ENCODE assay signal across 17 cellular contexts in genomic region chr2:17800693-17801458, GRCh38. TPM values are rescaled to one million over a fixed set of nuclear protein-coding genes. Genes with fewer than 3 reads are reported as not detected.
DNase-seq lines count a peak whose midpoint lies in the region; ATAC-seq, FAIRE-seq and TF ChIP-seq lines count a peak whose summit lies in the region.
"Had no signal": no experiment of that assay in that cellular context is flagged by ENCODE, and none has a peak within 500 bp of the region (broad histone marks: within the 10 kb centered on the region; RNA-seq: fewer than 3 reads in every experiment).

No MANE protein-coding gene starts in this region.

- no peaks in the 10 kb centered on the region for H3F3A ChIP-seq in MM.1S (ENCODE audit: insufficient read depth, low read length)

- no peak overlapping the region for H3K4me3 Mint-ChIP-seq in nephron progenitor cell
- H3K4me3 Mint-ChIP-seq: activated CD4-positive, alpha-beta memory T cell treated with anti-CD3 and anti-CD28 coated beads for 36 hours; activated T-helper 17 cell treated with anti-CD3 and anti-CD28 coated beads, Interleukin-2, amount 50 U/mL, for 72 hours had no signal

- peaks cover 70% of the 10 kb centered on the region for H3K4me1 Mint-ChIP-seq in nephron progenitor cell
- H3K4me1 Mint-ChIP-seq: activated T-helper 17 cell treated with anti-CD3 and anti-CD28 coated beads, Interleukin-2, amount 50 U/mL, for 72 hours had no signal

- no peak overlapping the region for H3K27ac ChIP-seq in GM12878 (ENCODE audit: control insufficient read depth, insufficient read depth)
- H3K27ac ChIP-seq in MM.1S (ENCODE audit: low read length), result no peak overlapping the region
- H3K27ac ChIP-seq in left lung, result no peak overlapping the region
- H3K27ac ChIP-seq: coronary artery, spleen had no signal

- H3K79me2 ChIP-seq in GM12878 (ENCODE audit: control insufficient read depth, insufficient read depth, low read length) (no peaks in the 10 kb centered on the region), MM.1S (ENCODE audit: low read length) (no peaks in the 10 kb centered on the region)

- TF ChIP-seq RAD21 in GM12878 (IDR thresholded peaks at IDR 0.05; ENCODE audit: insufficient read depth, low read depth, low read length), result no peak

- no peaks in the 10 kb centered on the region for H3K36me3 ChIP-seq in GM12878 (ENCODE audit: control insufficient read depth in 2 of 2, insufficient read depth in 2 of 2, low read length in 1 of 2)
- no peaks in the 10 kb centered on the region for H3K36me3 ChIP-seq in MM.1S (replicated peaks; ENCODE audit: insufficient read depth, low read length)
- no peaks in the 10 kb centered on the region for H3K36me3 ChIP-seq in left lung
- H3K36me3 ChIP-seq: HAP-1, spleen had no signal

- H3K9me3 Mint-ChIP-seq in nephron progenitor cell, result no peaks in the 10 kb centered on the region
- H3K9me3 Mint-ChIP-seq: activated CD4-positive, alpha-beta memory T cell treated with anti-CD3 and anti-CD28 coated beads for 36 hours; activated T-helper 17 cell treated with anti-CD3 and anti-CD28 coated beads, Interleukin-2, amount 50 U/mL, for 72 hours had no signal

- H2AFZ ChIP-seq in GM12878 (ENCODE audit: control insufficient read depth, low read depth, low read length) (no peak overlapping the region; the same call in 1 of the 2 replicates), MM.1S (ENCODE audit: low read length) (no peak overlapping the region)

- no TSS peak for BruUV-seq in GM12878 (replicated peaks; lab: Mats Ljungman, UMichigan)

- H3K4me1 ChIP-seq in GM12878 (ENCODE audit: control insufficient read depth, insufficient read depth, low read length), result peaks cover 21% of the 10 kb centered on the region
- no peaks in the 10 kb centered on the region; the same call in 1 of the 2 replicates for H3K4me1 ChIP-seq in MM.1S (ENCODE audit: low read length)
- H3K4me1 ChIP-seq in left lung, result no peaks in the 10 kb centered on the region
- H3K4me1 ChIP-seq: HAP-1 had no signal

- in situ Hi-C loops in GM12878 (cut with MboI), result no loop called here

- CTCF ChIA-PET in GM12878 (lab: Yijun Ruan, JAX), result interaction anchor here (0.8 to 7.8 kb wide), 11 partner anchors 9 to 81 kb away, joined by 3 to 77 read pairs (median 5); partner anchors contain the start of gene MSGN1

- H3K9me3 ChIP-seq in GM12878 (replicated peaks; ENCODE audit: control insufficient read depth, insufficient read depth, low read length), result no peaks in the 10 kb centered on the region
- H3K9me3 ChIP-seq in MM.1S (replicated peaks; ENCODE audit: insufficient read depth, low read length), result no peaks in the 10 kb centered on the region
- H3K9me3 ChIP-seq in left lung, result no peaks in the 10 kb centered on the region
- H3K9me3 ChIP-seq: HAP-1, spleen had no signal

- H3K9ac ChIP-seq in GM12878 (ENCODE audit: control insufficient read depth, insufficient read depth, low read length) (no peak overlapping the region), MM.1S (ENCODE audit: low read length) (no peak overlapping the region)

- TF ChIP-seq EP300 in GM12878 (IDR thresholded peaks at IDR 0.05; ENCODE audit: borderline replicate concordance in 1 of 2, control insufficient read depth in 1 of 2, low read depth in 2 of 2, low read length in 2 of 2), result no peak

- no peak for TF ChIP-seq POLR2A in GM12878 (IDR thresholded peaks at IDR 0.05; ENCODE audit: low read depth, low read length)

- no peaks in the 10 kb centered on the region for H3K27me3 Mint-ChIP-seq in nephron progenitor cell (ENCODE audit: low read depth, poor library complexity)

- H3K27me3 ChIP-seq in GM12878 (replicated peaks in 1 of 2; ENCODE audit: control insufficient read depth in 2 of 2, insufficient read depth in 2 of 2, low read length in 1 of 2) (no peaks in the 10 kb centered on the region), MM.1S (replicated peaks; ENCODE audit: insufficient read depth, low read length) (no peaks in the 10 kb centered on the region), left lung (no peaks in the 10 kb centered on the region)
- H3K27me3 ChIP-seq: spleen had no signal

- H3K36me3 Mint-ChIP-seq in nephron progenitor cell (ENCODE audit: low read depth), result no peaks in the 10 kb centered on the region
- H3K36me3 Mint-ChIP-seq: activated CD4-positive, alpha-beta memory T cell treated with anti-CD3 and anti-CD28 coated beads for 36 hours had no signal

- DNase-seq in COLO668 (lab: John Stamatoyannopoulos, UW; ENCODE audit: unreplicated experiment) (peak; percentile 66), LoVo (ENCODE audit: low spot score) (peak; percentile 27), GM12878 (ENCODE audit: low read depth, low spot score) (no peak), nephron progenitor cell (no peak), 8988T (no peak), MM.1S (no peak), left lung (no peak)
- no peak for DNase-seq in stimulated activated CD4-positive, alpha-beta T cell treated with anti-CD3 and anti-CD28 coated beads, Interleukin-4, amount 100 ng/mL, for 24 hours
- DNase-seq: activated CD4-positive, alpha-beta memory T cell treated with anti-CD3 and anti-CD28 coated beads for 36 hours; AML-193; KBM-7; NCI-H187; spleen had no signal

- no peaks in the 10 kb centered on the region for H3K9me2 ChIP-seq in MM.1S (replicated peaks; ENCODE audit: insufficient read depth, low read length)

- WGBS in GM12878 (ENCODE audit: insufficient coverage, insufficient replicate concordance, low lambda C conversion rate, missing lambda C conversion rate), result 92% methylated on average over 1 of the region's 1 CpG

- no peak for FAIRE-seq in GM12878 (lab: Jason Lieb, UNC)

- H3K27ac Mint-ChIP-seq in nephron progenitor cell, result peak overlapping the region; percentile 58
- H3K27ac Mint-ChIP-seq: activated CD4-positive, alpha-beta memory T cell treated with anti-CD3 and anti-CD28 coated beads for 36 hours; activated T-helper 17 cell treated with anti-CD3 and anti-CD28 coated beads, Interleukin-2, amount 50 U/mL, for 72 hours had no signal

- TF ChIP-seq CTCF in GM12878 (IDR thresholded peaks at IDR 0.05 in 2 of 3, conservative IDR thresholded peaks at IDR 0.05 in 1 of 3; ENCODE audit: control insufficient read depth in 2 of 3, extremely low read depth in 1 of 3, insufficient read depth in 1 of 3, low read depth in 3 of 3, low read length in 3 of 3) (no peak), nephron progenitor cell (IDR thresholded peaks at IDR 0.05) (no peak), MM.1S (IDR thresholded peaks at IDR 0.05; ENCODE audit: low read length) (no peak), left lung (IDR thresholded peaks at IDR 0.05) (no peak)

- ATAC-seq in GM12878, result no peak
- ATAC-seq in left lung, result no peak
- ATAC-seq: activated T-helper 17 cell treated with anti-CD3 and anti-CD28 coated beads, Interleukin-2, amount 50 U/mL, for 72 hours had no signal

- POLR2A ChIA-PET in GM12878 (lab: Charles Lee), result interaction anchor here (1.4 to 9.6 kb wide), 5 partner anchors 13 to 50 kb away, joined by 4 to 108 read pairs (median 13); partner anchors contain the start of genes GEN1, MSGN1 and SMC6

- H3K4me2 ChIP-seq in GM12878 (ENCODE audit: control insufficient read depth, insufficient read depth) (no peak overlapping the region; the same call in 1 of the 2 replicates), MM.1S (ENCODE audit: low read depth, low read length) (no peak overlapping the region)

- SMC1A ChIA-PET in GM12878 (lab: Charles Lee; ENCODE audit: uncharacterized antibody, unreplicated experiment), result interaction anchor here (1.4 to 12.9 kb wide), 9 partner anchors 13 to 92 kb away, joined by 4 to 288 read pairs (median 12); partner anchors contain the start of gene MSGN1

- intact Hi-C loops in GM12878 (cut with micrococcal nuclease; ENCODE audit: unreplicated experiment), result no loop called here
- intact Hi-C loops in left lung (cut with DNase I), result no loop called here

- H3K4me3 ChIP-seq in GM12878, result no peak overlapping the region
- H3K4me3 ChIP-seq in MM.1S (ENCODE audit: low read length), result no peak overlapping the region
- H3K4me3 ChIP-seq in left lung, result no peak overlapping the region
- H3K4me3 ChIP-seq: coronary artery, HAP-1, spleen had no signal

- H4K20me1 ChIP-seq in GM12878 (ENCODE audit: control insufficient read depth, insufficient read depth), result no peaks in the 10 kb centered on the region
- no peaks in the 10 kb centered on the region for H4K20me1 ChIP-seq in MM.1S (ENCODE audit: insufficient read depth, low read length)

- RAD21 ChIA-PET in GM12878 (lab: Charles Lee; ENCODE audit: unreplicated experiment), result interaction anchor here (0.6 to 9.9 kb wide), 5 partner anchors 12 to 54 kb away, joined by 3 to 96 read pairs (median 16); partner anchors contain the start of genes GEN1 and MSGN1

RNA-seq across cellular contexts. Expression of gene MSGN1, which starts 15.4 kb away (rescaled TPM):
- total RNA-seq in GM12878 (2013; cell fraction: nucleolus; rRNA removed), result not detected in 2 replicates
- total RNA-seq in GM12878 (2014; rRNA removed) (not detected in 2 replicates), GM12878 (2014; rRNA removed; fragmentation: Illumina TruSeq; extraction: Trizol) (0.27 and 0.32 TPM in 2 replicates), GM12878 (2021) (not detected in 2 replicates), left lung (not detected)
- not detected for polyA plus RNA-seq in GM12878 (2011; ENCODE audit: low read depth)
- polyA plus RNA-seq in GM12878 (2011; rRNA removed) (not detected in 2 replicates), GM12878 (2014; fragmentation: Illumina TruSeq; extraction: Trizol) (not detected in 2 replicates), GM12878 (2014; fragmentation: Nextera tagmentation; extraction: Ambion mirVana) (not detected), GM12878 (2014; rRNA removed) (not detected in 2 replicates), GM12878 (2016; fragmentation: Nextera tagmentation; extraction: Ambion mirVana) (not detected)
- polyA plus RNA-seq in GM12878 (2011; cell fraction: cytosol; rRNA removed), result 0.30 TPM in 1 of 2 replicates, not detected in the other
- polyA plus RNA-seq in GM12878 (2011; cell fraction: nucleus; rRNA removed), result 0.31 and 0.48 TPM in 2 replicates
- polyA plus RNA-seq in GM12878 (2012), result not detected in 2 replicates
- 0.46 TPM in 1 of 2 replicates, not detected in the other for polyA minus RNA-seq in GM12878 (2011; rRNA and poly(A)+ RNA removed)
- polyA minus RNA-seq in GM12878 (2011; cell fraction: cytosol; rRNA and poly(A)+ RNA removed), result not detected in 2 replicates
- 1.1 TPM in 1 of 2 replicates, not detected in the other for polyA minus RNA-seq in GM12878 (2011; cell fraction: nucleus; rRNA and poly(A)+ RNA removed)
- total RNA-seq: activated CD4-positive, alpha-beta memory T cell treated with anti-CD3 and anti-CD28 coated beads for 36 hours; activated T-helper 17 cell treated with anti-CD3 and anti-CD28 coated beads, Interleukin-2, amount 50 U/mL, for 72 hours; lower leg skin; spleen had no signal
- polyA plus RNA-seq: spleen had no signal

RNA-seq across cellular contexts. Expression of gene GEN1, which starts 46.9 kb away (rescaled TPM):
- total RNA-seq in GM12878 (2013; cell fraction: nucleolus; rRNA removed), result 142 and 149 TPM in 2 replicates
- 41.3 and 45.7 TPM in 2 replicates for total RNA-seq in GM12878 (2014; rRNA removed)
- 49.6 and 49.9 TPM in 2 replicates for total RNA-seq in GM12878 (2014; rRNA removed; fragmentation: Illumina TruSeq; extraction: Trizol)
- 39.4 and 39.5 TPM in 2 replicates for total RNA-seq in GM12878 (2021)
- 7.7 TPM for polyA plus RNA-seq in GM12878 (2011; ENCODE audit: low read depth)
- polyA plus RNA-seq in GM12878 (2011; rRNA removed), result 46.3 and 89.4 TPM in 2 replicates
- polyA plus RNA-seq in GM12878 (2011; cell fraction: cytosol; rRNA removed), result 16.7 TPM in 2 replicates
- polyA plus RNA-seq in GM12878 (2011; cell fraction: nucleus; rRNA removed), result 94.3 and 114 TPM in 2 replicates
- 12.0 and 12.4 TPM in 2 replicates for polyA plus RNA-seq in GM12878 (2012)
- polyA plus RNA-seq in GM12878 (2014; fragmentation: Illumina TruSeq; extraction: Trizol), result 45.3 and 60.1 TPM in 2 replicates
- 1 to 10 TPM; 6.0 to 9.4 TPM for polyA plus RNA-seq in GM12878 (2014; fragmentation: Nextera tagmentation; extraction: Ambion mirVana)
- 27.2 and 31.5 TPM in 2 replicates for polyA plus RNA-seq in GM12878 (2014; rRNA removed)
- 10 to 100 TPM; 27.9 to 32.5 TPM for polyA plus RNA-seq in GM12878 (2016; fragmentation: Nextera tagmentation; extraction: Ambion mirVana)
- polyA minus RNA-seq in GM12878 (2011; rRNA and poly(A)+ RNA removed), result 51.1 and 72.2 TPM in 2 replicates
- polyA minus RNA-seq in GM12878 (2011; cell fraction: cytosol; rRNA and poly(A)+ RNA removed), result 15.4 and 24.5 TPM in 2 replicates
- 114 and 186 TPM in 2 replicates for polyA minus RNA-seq in GM12878 (2011; cell fraction: nucleus; rRNA and poly(A)+ RNA removed)
- total RNA-seq in left lung, result 1 to 10 TPM; 7.5 to 9.6 TPM

RNA-seq across cellular contexts. Expression of gene SMC6, which starts 47.3 kb away (rescaled TPM):
- total RNA-seq in GM12878 (2013; cell fraction: nucleolus; rRNA removed), result 156 and 158 TPM in 2 replicates
- total RNA-seq in GM12878 (2014; rRNA removed) (36.1 and 48.3 TPM in 2 replicates), GM12878 (2014; rRNA removed; fragmentation: Illumina TruSeq; extraction: Trizol) (63.8 and 64.4 TPM in 2 replicates), GM12878 (2021) (40.3 and 41.5 TPM in 2 replicates), left lung (10 to 100 TPM; 18.5 to 19.9 TPM)
- polyA plus RNA-seq in GM12878 (2011; ENCODE audit: low read depth), result 7.1 TPM
- polyA plus RNA-seq in GM12878 (2011; rRNA removed) (32.5 and 54.9 TPM in 2 replicates), GM12878 (2014; fragmentation: Illumina TruSeq; extraction: Trizol) (49.3 and 64.3 TPM in 2 replicates), GM12878 (2014; fragmentation: Nextera tagmentation; extraction: Ambion mirVana) (10 to 100 TPM; 12.8 to 18.9 TPM), GM12878 (2014; rRNA removed) (26.2 and 32.0 TPM in 2 replicates), GM12878 (2016; fragmentation: Nextera tagmentation; extraction: Ambion mirVana) (10 to 100 TPM; 45.5 to 55.3 TPM)
- polyA plus RNA-seq in GM12878 (2011; cell fraction: cytosol; rRNA removed), result 7.9 and 8.3 TPM in 2 replicates
- polyA plus RNA-seq in GM12878 (2011; cell fraction: nucleus; rRNA removed), result 31.6 and 34.1 TPM in 2 replicates
- 11.0 and 16.3 TPM in 2 replicates for polyA plus RNA-seq in GM12878 (2012)
- polyA minus RNA-seq in GM12878 (2011; rRNA and poly(A)+ RNA removed), result 24.8 and 35.4 TPM in 2 replicates
- 7.2 and 12.1 TPM in 2 replicates for polyA minus RNA-seq in GM12878 (2011; cell fraction: cytosol; rRNA and poly(A)+ RNA removed)
- 28.9 and 43.6 TPM in 2 replicates for polyA minus RNA-seq in GM12878 (2011; cell fraction: nucleus; rRNA and poly(A)+ RNA removed)

Comparison
In these comparisons a context has a peak if more than half of its experiments do, and no peak if none do; other contexts are left out.
1. DNase-seq: peak in COLO668 (single experiment) and LoVo (single experiment); none in GM12878 (single experiment), nephron progenitor cell (single experiment), 8988T (single experiment), MM.1S (single experiment), stimulated activated CD4-positive, alpha-beta T cell treated with anti-CD3 and anti-CD28 coated beads, Interleukin-4, amount 100 ng/mL, for 24 hours (single experiment) and left lung (0 of 2).